In the genomic region with DNA sequence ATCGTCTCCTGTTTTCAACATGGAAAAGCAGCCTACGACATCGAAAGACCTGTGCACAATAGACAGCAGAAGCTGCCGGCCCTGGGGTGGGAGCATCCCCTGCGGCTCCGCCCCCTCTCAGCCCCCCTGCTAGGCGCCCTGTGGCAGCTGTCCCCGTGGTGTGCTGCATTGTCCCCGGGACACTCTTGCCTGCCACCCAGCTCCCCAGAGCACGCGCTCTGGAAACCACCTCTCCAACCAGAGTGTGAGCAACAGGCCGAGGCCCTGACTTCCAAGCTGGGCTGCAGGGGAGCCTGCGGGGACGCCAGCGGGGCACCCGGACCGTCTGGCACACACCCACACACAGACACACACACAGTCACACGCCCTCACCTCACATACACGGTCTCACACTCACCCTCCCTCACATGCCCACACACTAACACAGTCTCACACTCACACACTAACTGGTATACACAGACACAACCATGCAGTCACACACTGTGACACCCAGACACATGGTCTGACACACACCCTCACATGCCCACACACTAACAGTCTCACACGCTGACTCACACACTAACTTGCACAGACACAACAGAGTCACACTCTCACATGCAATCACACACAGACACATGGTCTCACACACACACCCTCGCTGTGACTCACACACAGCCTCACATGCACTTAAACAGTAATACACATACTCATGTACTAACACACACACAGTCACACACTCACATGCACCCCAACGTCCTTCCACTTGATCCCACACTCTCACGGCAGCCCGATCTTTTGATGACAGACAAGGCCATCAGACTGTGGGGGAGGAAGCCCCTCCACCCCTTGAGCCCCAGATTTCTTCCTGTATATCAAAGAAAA, we compare ENCODE assay signal across 1 cellular context.
TF ChIP-seq lines count a peak whose summit lies in the region.

No MANE protein-coding gene starts in this region.

TF ChIP-seq in H1, 55 proteins besides CTCF, POLR2A, EP300 and RAD21:
- no peak for TF ChIP-seq FOSL1 (IDR thresholded peaks at IDR 0.05; ENCODE audit: insufficient read depth, low read depth, low read length)
